Comparison of ENCODE assay signal across 18 cellular contexts in genomic region chr14:52663850-52664249, GRCh38.
"Had no signal": no experiment of that assay in that cellular context is flagged by ENCODE, and none has a peak within 500 bp of the region (broad histone marks: within the 10 kb centered on the region; RNA-seq: fewer than 3 reads in every experiment).

No MANE protein-coding gene starts in this region.

- DNase-seq: activated CD4-positive, alpha-beta T cell treated with anti-CD3 and anti-CD28 coated beads, Interleukin-2, amount 10 ng/mL, durations not matched to agents 7 days and 5 days; activated CD8-positive, alpha-beta memory T cell treated with anti-CD3 and anti-CD28 coated beads, Interleukin-2, amount 50 U/mL, for 4 hours; activated naive CD4-positive, alpha-beta T cell treated with anti-CD3 and anti-CD28 coated beads, Interleukin-2, amount 10 ng/mL, durations not matched to agents 7 days and 5 days; activated naive CD8-positive, alpha-beta T cell treated with anti-CD3 and anti-CD28 coated beads, Interleukin-2, amount 50 U/mL, for 24 hours; activated T-cell treated with anti-CD3 and anti-CD28 coated beads, Interleukin-2, amount 50 U/mL, for 4 hours; colonic mucosa; mucosa of descending colon; naive B cell; pancreas; stimulated activated CD4-positive, alpha-beta T cell treated with anti-CD3 and anti-CD28 coated beads, Interleukin-4, amount 100 ng/mL, for 1 hour; stomach; T1000; testis had no signal

- H3K27ac ChIP-seq: ascending aorta, colonic mucosa, neutrophil, pancreas, stomach, testis had no signal

- H3K36me3 ChIP-seq: colonic mucosa had no signal

- H3K4me1 ChIP-seq: ascending aorta, colonic mucosa, pancreas, stomach, testis had no signal

- H3K27me3 ChIP-seq: ascending aorta, colonic mucosa, neutrophil, pancreas, stomach, testis had no signal

- H3K4me3 ChIP-seq: ascending aorta, colonic mucosa, mucosa of descending colon, pancreas, smooth muscle cell, stomach, testis had no signal

- ATAC-seq: activated naive CD8-positive, alpha-beta T cell treated with anti-CD3 and anti-CD28 coated beads, Interleukin-2, amount 50 U/mL, for 24 hours; activated T-cell treated with anti-CD3 and anti-CD28 coated beads, Interleukin-2, amount 50 U/mL, for 4 hours; mucosa of descending colon; pancreas; sciatic nerve; stimulated activated effector memory CD8-positive, alpha-beta T cell treated with anti-CD3 and anti-CD28 coated beads, Interleukin-12 subunit alpha, Interleukin-12 subunit beta, amount 100 ng/mL, for 72 hours had no signal

- H3K9me3 ChIP-seq: ascending aorta, colonic mucosa, mucosa of descending colon, neutrophil, pancreas, stomach, testis had no signal
